ENCODE assay signal across 31 cellular contexts in genomic region chr7:155524018-155524556, GRCh38. TPM values are rescaled to one million over a fixed set of nuclear protein-coding genes. Genes with fewer than 3 reads are reported as not detected.
A peak's percentile ranks its signal among the peaks of the same experiment; 100 is the strongest.
DNase-seq lines count a peak whose midpoint lies in the region; FAIRE-seq and TF ChIP-seq lines count a peak whose summit lies in the region.
"Had no signal": no experiment of that assay in that cellular context is flagged by ENCODE, and none has a peak within 500 bp of the region (broad histone marks: within the 10 kb centered on the region; RNA-seq: fewer than 3 reads in every experiment).

No MANE protein-coding gene starts in this region.

- no peaks in the 10 kb centered on the region for H3K4me1 ChIP-seq in breast epithelium
- H3K4me1 ChIP-seq: Caco-2, esophagus squamous epithelium, gastrocnemius medialis, SJSA1 had no signal

- H3K27me3 ChIP-seq in GM06990 (replicated peaks; ENCODE audit: control insufficient read depth, insufficient read depth, low read length) (peaks cover 2% of the 10 kb centered on the region), breast epithelium (peaks cover 0 to 48% of the 10 kb centered on the region in 2 donors)
- H3K27me3 ChIP-seq: MG63 had no signal

- TF ChIP-seq POLR2A in breast epithelium (IDR thresholded peaks at IDR 0.05): no peak

- peak; percentile 33 for DNase-seq in ACHN
- DNase-seq in GM06990 (ENCODE audit: extremely low read depth, insufficient read length): no peak
- DNase-seq in NAMALWA (ENCODE audit: low spot score): peak; percentile 28
- no peak for DNase-seq in choroid plexus epithelial cell (ENCODE audit: low read depth)
- no peak for DNase-seq in RCC 7860 (ENCODE audit: low spot score)
- no peak for DNase-seq in SK-N-DZ (ENCODE audit: low spot score)
- DNase-seq in NCI-H345 (lab: John Stamatoyannopoulos, UW): no peak
- no peak for DNase-seq in breast epithelium (ENCODE audit: low spot score in 2 of 2)
- DNase-seq: activated CD8-positive, alpha-beta memory T cell treated with anti-CD3 and anti-CD28 coated beads for 24 hours; activated gamma-delta T cell treated with Interleukin-2 at 50 U/mL for 16 hours; activated T-cell treated with anti-CD3 and anti-CD28 coated beads, Interleukin-2, amount 50 U/mL, for 24 hours; Caco-2; central memory CD4-positive, alpha-beta T cell; EL; esophagus squamous epithelium; gastrocnemius medialis; left colon; MG63; NCI-H2081; NCI-H446; PC-9; stimulated activated CD4-positive, alpha-beta T cell treated with anti-CD3 and anti-CD28 coated beads, Interleukin-15, amount 100 ng/mL, for 24 hours; stimulated activated naive B cell treated with anti-CD40 and anti-IgM and Interleukin-4, amounts not matched to agents 10 μg/mL and 1 μg/mL and 100 μg/mL, for 72 hours had no signal

- intact Hi-C loops in breast epithelium (cut with DNase I; ENCODE audit: low total_unique reads): no loop called here

- H3K27ac ChIP-seq in breast epithelium: no peak overlapping the region
- H3K27ac ChIP-seq: C4-2B, esophagus squamous epithelium, gastrocnemius medialis, hepatocyte, PC-9, SJSA1 had no signal

- H3K36me3 ChIP-seq in GM06990 (ENCODE audit: control insufficient read depth, insufficient read depth, low read length): no peaks in the 10 kb centered on the region
- H3K36me3 ChIP-seq in breast epithelium: no peaks in the 10 kb centered on the region
- H3K36me3 ChIP-seq: esophagus squamous epithelium, gastrocnemius medialis, HAP-1, MG63, SJSA1 had no signal

- TF ChIP-seq CTCF in GM06990 (IDR thresholded peaks at IDR 0.05; ENCODE audit: insufficient read depth, low read length, poor library complexity, severe bottlenecking) (peak; percentile 15), choroid plexus epithelial cell (conservative IDR thresholded peaks at IDR 0.05; ENCODE audit: low read depth, low read length) (peak; percentile 3), breast epithelium (IDR thresholded peaks at IDR 0.05) (no peak)

- H3K4me3 ChIP-seq in GM06990 (replicated peaks; ENCODE audit: low read depth, low read length) (no peak overlapping the region), choroid plexus epithelial cell (ENCODE audit: low read depth, low read length) (no peak overlapping the region), breast epithelium (no peak overlapping the region)
- H3K4me3 ChIP-seq: esophagus squamous epithelium, gastrocnemius medialis, HAP-1, hepatocyte, MG63, PC-9, SJSA1 had no signal

- H3K9me3 ChIP-seq in breast epithelium: no peaks in the 10 kb centered on the region
- H3K9me3 ChIP-seq: Caco-2, esophagus squamous epithelium, gastrocnemius medialis, HAP-1, MG63, SJSA1 had no signal

- in situ Hi-C loops in ACHN (cut with HindIII; ENCODE audit: low pct_ligation_motif_present, low pct_unique_long_range_greater_than_20kb, low sequenced_read_pairs): no loop called here

- FAIRE-seq in RCC 7860 (lab: Jason Lieb, UNC): no peak
- FAIRE-seq: astrocyte had no signal

RNA-seq across cellular contexts. Expression of gene CNPY1, which starts 22.3 kb away (rescaled TPM):
- not detected in 2 replicates for polyA plus RNA-seq in SK-N-DZ (2014; cell fraction: cytosol; rRNA removed)
- not detected in 2 replicates for polyA plus RNA-seq in SK-N-DZ (2014; cell fraction: nucleus; rRNA removed)
- total RNA-seq in breast epithelium: under 1 TPM in 1 of 3 donors, not detected in 2; 0.29 TPM
- total RNA-seq: astrocyte; Caco-2; esophagus squamous epithelium; hepatocyte; left colon; PC-9; progenitor cell of endocrine pancreas; SJSA1; T-helper 1 cell treated with Interleukin-12 subunit alpha and Interleukin-12 subunit beta and Interleukin-4 antibody, amounts not matched to agents 30 ng/mL and 1 ng/mL, for 36 hours had no signal
- polyA plus RNA-seq: hepatocyte, urinary bladder had no signal

Comparison
In these comparisons a context has a peak if more than half of its experiments do, and no peak if none do; other contexts are left out.
1. DNase-seq: peak in ACHN (single experiment) and NAMALWA (single experiment); none in GM06990 (single experiment), choroid plexus epithelial cell (single experiment), RCC 7860 (single experiment), SK-N-DZ (single experiment), NCI-H345 (single experiment) and breast epithelium (0 of 2).
2. CTCF ChIP-seq: peak in GM06990 (single experiment) and choroid plexus epithelial cell (single experiment); none in breast epithelium (0 of 3).